Comparison of ENCODE assay signal across 18 cellular contexts in genomic region chr10:124244256-124244877, GRCh38.
A peak's percentile ranks its signal among the peaks of the same experiment; 100 is the strongest.
DNase-seq lines count a peak whose midpoint lies in the region; ATAC-seq and TF ChIP-seq lines count a peak whose summit lies in the region.
"Had no signal": no experiment of that assay in that cellular context is flagged by ENCODE, and none has a peak within 500 bp of the region (broad histone marks: within the 10 kb centered on the region; RNA-seq: fewer than 3 reads in every experiment).

No MANE protein-coding gene starts in this region.

- no peaks in the 10 kb centered on the region for H3K79me2 ChIP-seq in SK-N-SH (ENCODE audit: insufficient read depth)

- H2AFZ ChIP-seq in SK-N-SH (ENCODE audit: low read depth) = no peak overlapping the region

- intact Hi-C loops in activated T-helper 2 cell treated with anti-CD3 and anti-CD28 coated beads, Interferon-gamma antibody, Interleukin-2, Interleukin-4, amounts not matched to agents 10 μg/mL and 5 μg/mL and 100 μg/mL, durations not matched to agents 14 hours and 24 hours and 36 hours (cut with micrococcal nuclease) = no loop called here

- H3K36me3 ChIP-seq in SK-N-SH (replicated peaks in 1 of 2; ENCODE audit: control insufficient read depth in 1 of 2, insufficient read depth in 2 of 2, low read length in 1 of 2) (no peaks in the 10 kb centered on the region), suprapubic skin (no peaks in the 10 kb centered on the region)

- no peak for ATAC-seq in SK-N-SH treated with all-trans-retinoic acid at 6 μM for 48 hours
- ATAC-seq in natural killer cell treated with Interleukin-12 subunit alpha and Interleukin-12 subunit beta and Interleukin-15 and Interleukin-18, amount 100 ng/mL, for 72 hours = no peak
- ATAC-seq: CD8-positive, alpha-beta T cell had no signal

- TF ChIP-seq EP300 in SK-N-SH (IDR thresholded peaks at IDR 0.05; ENCODE audit: borderline replicate concordance in 1 of 2, low read depth in 1 of 2, low read length in 1 of 2) = no peak
- no peak for TF ChIP-seq EP300 in suprapubic skin (IDR thresholded peaks at IDR 0.05)

- H3K4me2 ChIP-seq in SK-N-SH = no peak overlapping the region

- H3K27ac ChIP-seq in SK-N-SH (ENCODE audit: low read depth in 2 of 2, low read length in 1 of 2) (no peak overlapping the region), coronary artery (no peak overlapping the region), suprapubic skin (no peak overlapping the region)
- H3K27ac ChIP-seq: 22Rv1, HL-60 had no signal

- H3K4me3 Mint-ChIP-seq in activated T-helper 2 cell treated with anti-CD3 and anti-CD28 coated beads, Interferon-gamma antibody, Interleukin-2, Interleukin-4, amounts not matched to agents 10 μg/mL and 5 μg/mL and 100 μg/mL, durations not matched to agents 14 hours and 24 hours and 36 hours (ENCODE audit: low read depth) = no peak overlapping the region
- no peak overlapping the region for H3K4me3 Mint-ChIP-seq in natural killer cell treated with Interleukin-12 subunit alpha and Interleukin-12 subunit beta and Interleukin-15 and Interleukin-18, amount 100 ng/mL, for 72 hours
- H3K4me3 Mint-ChIP-seq: CD8-positive, alpha-beta T cell; HFFc6 had no signal

- H3K36me3 Mint-ChIP-seq in activated T-helper 2 cell treated with anti-CD3 and anti-CD28 coated beads, Interferon-gamma antibody, Interleukin-2, Interleukin-4, amounts not matched to agents 10 μg/mL and 5 μg/mL and 100 μg/mL, durations not matched to agents 14 hours and 24 hours and 36 hours (ENCODE audit: low read depth) = no peaks in the 10 kb centered on the region
- no peaks in the 10 kb centered on the region for H3K36me3 Mint-ChIP-seq in natural killer cell treated with Interleukin-12 subunit alpha and Interleukin-12 subunit beta and Interleukin-15 and Interleukin-18, amount 100 ng/mL, for 72 hours
- H3K36me3 Mint-ChIP-seq: CD14-positive monocyte; CD8-positive, alpha-beta T cell had no signal

- TF ChIP-seq RAD21 in SK-N-SH (IDR thresholded peaks at IDR 0.05; ENCODE audit: low read length) = no peak

- no peaks in the 10 kb centered on the region for H3K9me3 Mint-ChIP-seq in activated T-helper 2 cell treated with anti-CD3 and anti-CD28 coated beads, Interferon-gamma antibody, Interleukin-2, Interleukin-4, amounts not matched to agents 10 μg/mL and 5 μg/mL and 100 μg/mL, durations not matched to agents 14 hours and 24 hours and 36 hours
- no peaks in the 10 kb centered on the region for H3K9me3 Mint-ChIP-seq in natural killer cell treated with Interleukin-12 subunit alpha and Interleukin-12 subunit beta and Interleukin-15 and Interleukin-18, amount 100 ng/mL, for 72 hours
- H3K9me3 Mint-ChIP-seq: CD8-positive, alpha-beta T cell had no signal

- POLR2A ChIA-PET in SK-N-SH (lab: Yijun Ruan, JAX) = interaction anchor here (1.1 kb wide), 1 partner anchor 10 kb away, joined by 4 read pairs; no protein-coding TSS in a partner anchor

- CTCF ChIA-PET in SK-N-SH (lab: Yijun Ruan, JAX) = interaction anchor here (1.3 to 4.4 kb wide), 5 partner anchors 11 to 249 kb away, joined by 3 to 22 read pairs (median 11); no protein-coding TSS in a partner anchor

- H3F3A ChIP-seq in SK-N-SH (replicated peaks; ENCODE audit: insufficient read depth) = no peaks in the 10 kb centered on the region

- 67% methylated on average over 10 of the region's 20 CpGs for WGBS in SK-N-SH (ENCODE audit: low lambda C conversion rate)
- WGBS in suprapubic skin = 92% methylated on average over 11 of the region's 20 CpGs

- no peaks in the 10 kb centered on the region for H3K9me2 ChIP-seq in SK-N-SH

- H3K9ac ChIP-seq in SK-N-SH = no peak overlapping the region

- no peaks in the 10 kb centered on the region for H3K27me3 ChIP-seq in SK-N-SH (ENCODE audit: insufficient read depth)
- H3K27me3 ChIP-seq in suprapubic skin = no peaks in the 10 kb centered on the region

- H3K4me3 ChIP-seq in SK-N-SH (ENCODE audit: low read depth in 2 of 2, low read length in 1 of 2) (no peak overlapping the region), coronary artery (no peak overlapping the region), suprapubic skin (no peak overlapping the region)

- H4K20me1 ChIP-seq in SK-N-SH (ENCODE audit: insufficient read depth) = no peaks in the 10 kb centered on the region

- no peak for TF ChIP-seq CTCF in SK-N-SH (IDR thresholded peaks at IDR 0.05)
- TF ChIP-seq CTCF in coronary artery (IDR thresholded peaks at IDR 0.05) = no peak
- TF ChIP-seq CTCF in suprapubic skin (IDR thresholded peaks at IDR 0.05) = no peak

- H3K27ac Mint-ChIP-seq in activated T-helper 2 cell treated with anti-CD3 and anti-CD28 coated beads, Interferon-gamma antibody, Interleukin-2, Interleukin-4, amounts not matched to agents 10 μg/mL and 5 μg/mL and 100 μg/mL, durations not matched to agents 14 hours and 24 hours and 36 hours = no peak overlapping the region
- no peak overlapping the region for H3K27ac Mint-ChIP-seq in natural killer cell treated with Interleukin-12 subunit alpha and Interleukin-12 subunit beta and Interleukin-15 and Interleukin-18, amount 100 ng/mL, for 72 hours
- H3K27ac Mint-ChIP-seq: CD8-positive, alpha-beta T cell; HFFc6 had no signal

- no peak for TF ChIP-seq POLR2A in suprapubic skin (IDR thresholded peaks at IDR 0.05)

- no peaks in the 10 kb centered on the region for H3K27me3 Mint-ChIP-seq in activated T-helper 2 cell treated with anti-CD3 and anti-CD28 coated beads, Interferon-gamma antibody, Interleukin-2, Interleukin-4, amounts not matched to agents 10 μg/mL and 5 μg/mL and 100 μg/mL, durations not matched to agents 14 hours and 24 hours and 36 hours (ENCODE audit: low read depth)
- H3K27me3 Mint-ChIP-seq in natural killer cell treated with Interleukin-12 subunit alpha and Interleukin-12 subunit beta and Interleukin-15 and Interleukin-18, amount 100 ng/mL, for 72 hours = peaks cover 0 to 3% of the 10 kb centered on the region in 2 donors

- H3K4me1 Mint-ChIP-seq in activated T-helper 2 cell treated with anti-CD3 and anti-CD28 coated beads, Interferon-gamma antibody, Interleukin-2, Interleukin-4, amounts not matched to agents 10 μg/mL and 5 μg/mL and 100 μg/mL, durations not matched to agents 14 hours and 24 hours and 36 hours (ENCODE audit: low read depth) = no peaks in the 10 kb centered on the region
- no peaks in the 10 kb centered on the region for H3K4me1 Mint-ChIP-seq in natural killer cell treated with Interleukin-12 subunit alpha and Interleukin-12 subunit beta and Interleukin-15 and Interleukin-18, amount 100 ng/mL, for 72 hours (ENCODE audit: low read depth in 2 of 2)

- peaks cover 0 to 23% of the 10 kb centered on the region in 2 experiments; a peak in 1 of 4 replicates for H3K4me1 ChIP-seq in SK-N-SH (ENCODE audit: control insufficient read depth in 1 of 2, insufficient read depth in 2 of 2, low read depth in 1 of 2, low read length in 1 of 2)
- peaks cover 2% of the 10 kb centered on the region for H3K4me1 ChIP-seq in suprapubic skin

- H3K9me3 ChIP-seq in SK-N-SH (no peaks in the 10 kb centered on the region), suprapubic skin (no peaks in the 10 kb centered on the region)

- DNase-seq in SK-N-SH (no peak), coronary artery (ENCODE audit: low spot score) (peak; percentile 46), mesenteric fat pad (ENCODE audit: low spot score) (peak; percentile 85), suprapubic skin (ENCODE audit: low spot score in 2 of 2) (peak; percentile 51 to 54)
- no peak for DNase-seq in activated T-helper 2 cell treated with anti-CD3 and anti-CD28 coated beads, Interferon-gamma antibody, Interleukin-2, Interleukin-4, amounts not matched to agents 10 μg/mL and 5 μg/mL and 100 μg/mL, durations not matched to agents 14 hours and 24 hours and 36 hours (ENCODE audit: low spot score)
- DNase-seq in natural killer cell treated with Interleukin-12 subunit alpha and Interleukin-12 subunit beta and Interleukin-15 and Interleukin-18, amount 100 ng/mL, for 72 hours (ENCODE audit: low spot score) = no peak
- no peak for DNase-seq in effector CD8-positive, alpha-beta T cell (lab: John Stamatoyannopoulos, UW)
- DNase-seq: CD8-positive, alpha-beta T cell; COR-L47; DMS153; DMS79 treated with DMSO at 0.1 percent for 48 hours; EL; HCEC 1CT; HFFc6 had no signal

TF ChIP-seq in SK-N-SH treated with all-trans-retinoic acid at 6 μM for 48 hours, 23 proteins besides CTCF, POLR2A, EP300 and RAD21:
- peak; percentile 45; the same call in 1 of the 2 replicates for TF ChIP-seq ZNF70 (CRISPR knock-in tag; IDR thresholded peaks at IDR 0.05)
- TF ChIP-seq ZC3H10 (CRISPR knock-in tag; IDR thresholded peaks at IDR 0.05) = no peak
- TF ChIP-seq CSDC2 (CRISPR knock-in tag; IDR thresholded peaks at IDR 0.05) = no peak

TF ChIP-seq in SK-N-SH, 30 proteins besides CTCF, POLR2A, EP300 and RAD21 (continues in another document):
- TF ChIP-seq GABPA (IDR thresholded peaks at IDR 0.05; ENCODE audit: low read depth) (no peak), IRF3 (IDR thresholded peaks at IDR 0.05; ENCODE audit: low read depth, low read length) (no peak), FOXJ3 (CRISPR knock-in tag; IDR thresholded peaks at IDR 0.05) (no peak), MXI1 (IDR thresholded peaks at IDR 0.05; ENCODE audit: low read depth, low read length) (no peak), EZH2phosphoT487 (IDR thresholded peaks at IDR 0.05; ENCODE audit: borderline replicate concordance, low read depth) (no peak), ZBTB33 (IDR thresholded peaks at IDR 0.05; ENCODE audit: borderline replicate concordance, low read depth) (no peak), SMC3 (IDR thresholded peaks at IDR 0.05; ENCODE audit: low read depth, low read length) (no peak)

Comparison
In these comparisons a context has a peak if more than half of its experiments do, and no peak if none do; other contexts are left out.
1. DNase-seq: peak in coronary artery (single experiment), mesenteric fat pad (single experiment) and suprapubic skin (2 of 2); none in SK-N-SH (single experiment), activated T-helper 2 cell treated with anti-CD3 and anti-CD28 coated beads, Interferon-gamma antibody, Interleukin-2, Interleukin-4, amounts not matched to agents 10 μg/mL and 5 μg/mL and 100 μg/mL, durations not matched to agents 14 hours and 24 hours and 36 hours (single experiment), natural killer cell treated with Interleukin-12 subunit alpha and Interleukin-12 subunit beta and Interleukin-15 and Interleukin-18, amount 100 ng/mL, for 72 hours (single experiment) and effector CD8-positive, alpha-beta T cell (single experiment).